In genomic region chr1:107941123-107941522, GRCh38 we compare ENCODE assay signal across 2 cellular contexts.
TF ChIP-seq lines count a peak whose summit lies in the region.

No MANE protein-coding gene starts in this region.

TF ChIP-seq in liver, 16 proteins besides CTCF, POLR2A, EP300 and RAD21:
- no peak for TF ChIP-seq ATF3 (IDR thresholded peaks at IDR 0.05)
- TF ChIP-seq YY1 (IDR thresholded peaks at IDR 0.05): peak; percentile 21
- TF ChIP-seq GABPA (IDR thresholded peaks at IDR 0.05 in 1 of 2, conservative IDR thresholded peaks at IDR 0.05 in 1 of 2): no peak

TF ChIP-seq in HepG2, 621 proteins besides CTCF, POLR2A, EP300 and RAD21 (continued from another document):
- no peak for TF ChIP-seq HOXA9 (CRISPR knock-in tag; IDR thresholded peaks at IDR 0.05; ENCODE audit: borderline replicate concordance)
- TF ChIP-seq ZNF609 (CRISPR knock-in tag; IDR thresholded peaks at IDR 0.05; ENCODE audit: borderline replicate concordance): no peak
- TF ChIP-seq KLF9 (CRISPR knock-in tag; IDR thresholded peaks at IDR 0.05; ENCODE audit: low read depth): no peak
